ENCODE assay signal across 18 cellular contexts in genomic region chr2:203021986-203022385, GRCh38. TPM values are rescaled to one million over a fixed set of nuclear protein-coding genes. Genes with fewer than 3 reads are reported as not detected.
DNase-seq lines count a peak whose midpoint lies in the region; ATAC-seq, FAIRE-seq and TF ChIP-seq lines count a peak whose summit lies in the region.
"Had no signal": no experiment of that assay in that cellular context is flagged by ENCODE, and none has a peak within 500 bp of the region (broad histone marks: within the 10 kb centered on the region; RNA-seq: fewer than 3 reads in every experiment).

No MANE protein-coding gene starts in this region.

- DNase-seq in OCI-M1 (lab: John Stamatoyannopoulos, UW) (peak; percentile 11), endothelial cell of umbilical vein (ENCODE audit: low read depth, low spot score) (no peak), left lung (no peak), thoracic aorta (ENCODE audit: low spot score) (no peak), OCI-LY7 (ENCODE audit: low spot score) (no peak), hypothalamus (lab: John Stamatoyannopoulos, UW) (no peak), AG20443 (ENCODE audit: low spot score) (no peak)
- DNase-seq: activated CD4-positive, alpha-beta T cell treated with anti-CD3 and anti-CD28 coated beads for 36 hours; activated naive CD4-positive, alpha-beta T cell treated with anti-CD3 and anti-CD28 coated beads, Interleukin-2, amount 50 U/mL, for 16 hours; KBM-7; left colon; NCI-H2171 treated with DMSO at 0.1 percent for 48 hours; PC-3; SIG-M5 had no signal

- no peak overlapping the region for H3K9ac ChIP-seq in endothelial cell of umbilical vein (replicated peaks; ENCODE audit: extremely low read depth, insufficient read depth, low read length)

- TF ChIP-seq POLR2A in endothelial cell of umbilical vein (IDR thresholded peaks at IDR 0.05; ENCODE audit: low read depth, low read length), result no peak

- H4K20me1 ChIP-seq in endothelial cell of umbilical vein (replicated peaks; ENCODE audit: control insufficient read depth, extremely low read depth, insufficient read depth, low read length) (no peaks in the 10 kb centered on the region), OCI-LY7 (ENCODE audit: insufficient read depth, low read length) (no peaks in the 10 kb centered on the region)

- H3K36me3 ChIP-seq in endothelial cell of umbilical vein (ENCODE audit: control insufficient read depth in 2 of 2, extremely low read depth in 1 of 2, insufficient read depth in 2 of 2, low read length in 2 of 2) (no peaks in the 10 kb centered on the region), left lung (peaks cover 0 to 5% of the 10 kb centered on the region in 2 donors), thoracic aorta (no peaks in the 10 kb centered on the region), OCI-LY7 (ENCODE audit: insufficient read depth, low read length) (no peaks in the 10 kb centered on the region)

- TF ChIP-seq CTCF in endothelial cell of umbilical vein (IDR thresholded peaks at IDR 0.05; ENCODE audit: extremely low read depth in 1 of 2, insufficient read depth in 1 of 2, low read depth in 1 of 2, low read length in 2 of 2), result no peak
- no peak for TF ChIP-seq CTCF in left lung (IDR thresholded peaks at IDR 0.05)
- no peak for TF ChIP-seq CTCF in thoracic aorta (IDR thresholded peaks at IDR 0.05)
- no peak for TF ChIP-seq CTCF in OCI-LY7 (conservative IDR thresholded peaks at IDR 0.05; ENCODE audit: low read length)

- no peaks in the 10 kb centered on the region for H3K9me2 ChIP-seq in OCI-LY7 (ENCODE audit: insufficient read depth, low read length)

- H3K4me1 ChIP-seq in endothelial cell of umbilical vein (ENCODE audit: control insufficient read depth, extremely low read depth, insufficient read depth, low read length) (peaks cover 17% of the 10 kb centered on the region), left lung (peaks cover 0 to 53% of the 10 kb centered on the region in 2 donors), thoracic aorta (ENCODE audit: control insufficient read depth in 1 of 2, low read depth in 2 of 2) (peaks cover 11 to 52% of the 10 kb centered on the region in 2 donors), OCI-LY7 (ENCODE audit: insufficient read depth, low read length, poor library complexity, severe bottlenecking) (peaks cover 6% of the 10 kb centered on the region)

- peak; percentile 18 for FAIRE-seq in endothelial cell of umbilical vein (lab: Jason Lieb, UNC)
- FAIRE-seq: D721Med had no signal

- H3K9me3 ChIP-seq in endothelial cell of umbilical vein (replicated peaks; ENCODE audit: control insufficient read depth, insufficient read depth, low read length) (no peaks in the 10 kb centered on the region), left lung (no peaks in the 10 kb centered on the region), thoracic aorta (no peaks in the 10 kb centered on the region), OCI-LY7 (ENCODE audit: low read length) (no peaks in the 10 kb centered on the region)

- no peak overlapping the region for H3K4me2 ChIP-seq in endothelial cell of umbilical vein (ENCODE audit: insufficient read depth, low read length)
- no peak overlapping the region for H3K4me2 ChIP-seq in OCI-LY7 (ENCODE audit: low read length)

- H2AFZ ChIP-seq in endothelial cell of umbilical vein (ENCODE audit: low read depth, low read length) (no peak overlapping the region), OCI-LY7 (ENCODE audit: low read length) (no peak overlapping the region)

- ATAC-seq in left lung (peak; percentile 11), thoracic aorta (ENCODE audit: insufficient number of reproducible peaks, low FRiP score, low read depth) (no peak), HG02970 (IDR thresholded peaks at IDR 0.05; ENCODE audit: low FRiP score, unreplicated experiment) (no peak)
- ATAC-seq: activated CD4-positive, alpha-beta T cell treated with anti-CD3 and anti-CD28 coated beads for 36 hours; left colon; PC-3 had no signal

- BruUV-seq in endothelial cell of umbilical vein (replicated peaks; lab: Mats Ljungman, UMichigan) (no TSS peak), OCI-LY7 (replicated peaks; lab: Mats Ljungman, UMichigan) (no TSS peak)

- dilution Hi-C loops in endothelial cell of umbilical vein (cut with MboI; ENCODE audit: extremely low pct_ligation_motif_present, low sequenced_read_pairs), result no loop called here

- H3K27me3 ChIP-seq in endothelial cell of umbilical vein (ENCODE audit: control insufficient read depth in 2 of 2, insufficient read depth in 2 of 2, low read length in 2 of 2) (no peaks in the 10 kb centered on the region), left lung (no peaks in the 10 kb centered on the region), thoracic aorta (replicated peaks; ENCODE audit: insufficient read depth) (no peaks in the 10 kb centered on the region)

- POLR2A ChIA-PET in endothelial cell of umbilical vein (lab: Charles Lee) (no interaction called here), OCI-LY7 (lab: Charles Lee) (interaction anchor here (0.6 to 1.6 kb wide), 3 partner anchors 13 to 757 kb away, joined by 3 to 4 read pairs (median 4); no protein-coding TSS in a partner anchor)

- H3K4me3 ChIP-seq in endothelial cell of umbilical vein (replicated peaks in 1 of 3; ENCODE audit: insufficient read depth in 1 of 3, low read depth in 1 of 3, low read length in 3 of 3) (no peak overlapping the region), left lung (no peak overlapping the region), thoracic aorta (peak overlapping the region; percentile 95), OCI-LY7 (ENCODE audit: low read depth, low read length, poor library complexity, severe bottlenecking) (no peak overlapping the region)

- no peaks in the 10 kb centered on the region for H3K9me1 ChIP-seq in endothelial cell of umbilical vein (replicated peaks; ENCODE audit: control insufficient read depth, extremely low read depth, insufficient read depth, low read length)

- CTCF ChIA-PET in endothelial cell of umbilical vein (lab: Charles Lee), result interaction anchor here (1.4 kb wide), 2 partner anchors 28 to 30 kb away, joined by 4 to 5 read pairs; no protein-coding TSS in a partner anchor
- CTCF ChIA-PET in OCI-LY7 (lab: Charles Lee; ENCODE audit: unreplicated experiment), result no interaction called here

- H3K27ac ChIP-seq in endothelial cell of umbilical vein (ENCODE audit: insufficient read depth, low read depth, low read length) (no peak overlapping the region), left lung (peak overlapping the region; percentile 19 to 37), thoracic aorta (peak overlapping the region; percentile 66 to 70), OCI-LY7 (ENCODE audit: low read depth, low read length, poor library complexity, severe bottlenecking) (no peak overlapping the region)
- H3K27ac ChIP-seq: C4-2B, epithelial cell of prostate had no signal

- H3K79me2 ChIP-seq in endothelial cell of umbilical vein (ENCODE audit: control insufficient read depth, insufficient read depth, low read length) (peaks cover 8% of the 10 kb centered on the region), OCI-LY7 (ENCODE audit: insufficient read depth, low read depth, low read length) (no peaks in the 10 kb centered on the region)

- intact Hi-C loops in endothelial cell of umbilical vein (cut with micrococcal nuclease) (no loop called here), left lung (cut with DNase I) (no loop called here), OCI-LY7 (cut with micrococcal nuclease; ENCODE audit: unreplicated experiment) (no loop called here)

TF ChIP-seq in endothelial cell of umbilical vein, 7 proteins besides CTCF, POLR2A, EP300 and RAD21:
- no peak for TF ChIP-seq MAX (IDR thresholded peaks at IDR 0.05; ENCODE audit: insufficient read depth, insufficient read length)
- no peak for TF ChIP-seq EZH2 (IDR thresholded peaks at IDR 0.05; ENCODE audit: borderline replicate concordance, low read depth, low read length, severe bottlenecking)
- TF ChIP-seq MYC (IDR thresholded peaks at IDR 0.05; ENCODE audit: low read depth, low read length), result no peak
- no peak for TF ChIP-seq JUN (IDR thresholded peaks at IDR 0.05; ENCODE audit: borderline replicate concordance, insufficient read depth, insufficient read length, low read depth)
- TF ChIP-seq FOS (IDR thresholded peaks at IDR 0.05; ENCODE audit: borderline replicate concordance, insufficient read depth, low read length), result no peak
- no peak for TF ChIP-seq GATA2 (IDR thresholded peaks at IDR 0.05; ENCODE audit: insufficient read depth, insufficient read length, low read depth, low read length)
- TF ChIP-seq POLR2AphosphoS5 (IDR thresholded peaks at IDR 0.05; ENCODE audit: insufficient read depth, low read depth, low read length), result no peak

RNA-seq across cellular contexts. Expression of gene NBEAL1, which starts 7.3 kb away (rescaled TPM):
- total RNA-seq in endothelial cell of umbilical vein, result 23.3 and 23.4 TPM in 2 replicates
- 1.4 and 2.1 TPM in 2 replicates for polyA plus RNA-seq in endothelial cell of umbilical vein
- 1.9 and 2.8 TPM in 2 replicates for polyA plus RNA-seq in endothelial cell of umbilical vein (2011; cell fraction: cytosol; rRNA removed)
- 7.4 and 7.7 TPM in 2 replicates for polyA plus RNA-seq in endothelial cell of umbilical vein (2011; cell fraction: nucleus; rRNA removed)
- 5.4 and 8.8 TPM in 2 replicates for polyA plus RNA-seq in endothelial cell of umbilical vein (2012)
- 19.6 and 23.1 TPM in 2 replicates for polyA minus RNA-seq in endothelial cell of umbilical vein
- 10.7 TPM for polyA minus RNA-seq in endothelial cell of umbilical vein (2011; cell fraction: cytosol; rRNA and poly(A)+ RNA removed)
- 51.2 and 59.0 TPM in 2 replicates for polyA minus RNA-seq in endothelial cell of umbilical vein (2011; cell fraction: nucleus; rRNA and poly(A)+ RNA removed)
- 10 to 100 TPM; 60.3 to 72.2 TPM for total RNA-seq in left lung
- 100 to 1,000 TPM in 1 of 2 donors, 10 to 100 TPM in 1; 99.2 to 119 TPM for total RNA-seq in thoracic aorta
- total RNA-seq in OCI-LY7 (2014; rRNA removed; shearing (Covaris generic)), result 5.3 and 5.9 TPM in 2 replicates
- 10.4 and 12.7 TPM in 2 replicates for total RNA-seq in OCI-LY7 (2022)

Comparison
In these comparisons a context has a peak if more than half of its experiments do, and no peak if none do; other contexts are left out.
1. H3K27ac ChIP-seq: peak in left lung (2 of 2) and thoracic aorta (2 of 2); none in endothelial cell of umbilical vein (single experiment) and OCI-LY7 (single experiment).